In the genomic region with DNA sequence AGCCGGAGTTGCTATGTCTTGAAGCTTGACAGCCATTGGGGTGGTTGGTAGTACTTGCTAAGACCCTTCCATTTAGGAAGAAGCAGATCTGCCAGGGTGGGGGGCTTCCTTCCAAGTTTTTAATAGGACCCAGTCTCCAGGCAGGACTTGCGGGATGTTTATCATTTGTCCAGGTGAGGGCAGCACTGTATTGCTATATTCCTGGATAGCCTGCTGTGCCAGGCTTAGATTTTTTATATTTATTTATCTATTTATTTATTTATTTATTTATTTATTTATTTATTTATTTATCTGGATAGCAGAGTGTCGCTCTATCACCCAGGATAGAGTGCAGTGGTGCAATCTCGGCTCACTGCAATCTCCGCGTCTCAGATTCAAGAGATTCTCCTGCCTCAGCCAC, we compare ENCODE assay signal across 13 cellular contexts.
A peak's percentile ranks its signal among the peaks of the same experiment; 100 is the strongest.
DNase-seq lines count a peak whose midpoint lies in the region; ATAC-seq lines count a peak whose summit lies in the region.
"Had no signal": no experiment of that assay in that cellular context is flagged by ENCODE, and none has a peak within 500 bp of the region (broad histone marks: within the 10 kb centered on the region; RNA-seq: fewer than 3 reads in every experiment).

No MANE protein-coding gene starts in this region.

- H3K27ac ChIP-seq in aorta (ENCODE audit: low read depth in 1 of 2, low read length in 2 of 2), result no peak overlapping the region
- H3K27ac ChIP-seq: tibial artery had no signal

- DNase-seq in DMS153 treated with DMSO at 0.1 percent for 48 hours (lab: John Stamatoyannopoulos, UW; ENCODE audit: unreplicated experiment) (peak; percentile 5), DMS153 (lab: John Stamatoyannopoulos, UW) (no peak), Kasumi-1 (lab: John Stamatoyannopoulos, UW) (peak; percentile 1 to 12), amniotic epithelial cell (ENCODE audit: low read depth) (peak; percentile 0), lung microvascular endothelial cell (ENCODE audit: low read depth in 2 of 2) (peak; percentile 23 to 58), SHP77 (lab: John Stamatoyannopoulos, UW) (no peak), aorta (no peak)
- DNase-seq: activated T-cell treated with anti-CD3 and anti-CD28 coated beads, Interleukin-2, amount 50 U/mL, for 4 hours; effector CD4-positive, alpha-beta T cell; occipital lobe; T-helper 17 cell; tibial artery had no signal

- ATAC-seq in HG03097 (IDR thresholded peaks at IDR 0.05; ENCODE audit: low FRiP score, unreplicated experiment) (no peak), aorta (ENCODE audit: low FRiP score) (no peak)
- ATAC-seq: activated T-cell treated with anti-CD3 and anti-CD28 coated beads, Interleukin-2, amount 50 U/mL, for 4 hours; T-helper 17 cell had no signal

- WGBS in aorta, 2 donors, result 73 to 92% methylated on average over 6 of the region's 6 CpGs

- H3K36me3 ChIP-seq in aorta (ENCODE audit: control insufficient read depth in 1 of 2, insufficient read depth in 2 of 2, low read length in 1 of 2), result no peaks in the 10 kb centered on the region
- H3K36me3 ChIP-seq: tibial artery had no signal

- H3K4me3 ChIP-seq in aorta (ENCODE audit: low read length in 2 of 2), result no peak overlapping the region
- H3K4me3 ChIP-seq: tibial artery had no signal

- no peaks in the 10 kb centered on the region for H3K4me1 ChIP-seq in aorta (ENCODE audit: control insufficient read depth in 1 of 2, insufficient read depth in 2 of 2, low read length in 2 of 2)
- H3K4me1 ChIP-seq: tibial artery had no signal

- H3K27me3 ChIP-seq in aorta (ENCODE audit: control insufficient read depth in 1 of 2, insufficient read depth in 2 of 2, low read length in 1 of 2), result no peaks in the 10 kb centered on the region
- H3K27me3 ChIP-seq: tibial artery had no signal

- intact Hi-C loops in aorta (cut with DNase I), result no loop called here

- no peaks in the 10 kb centered on the region for H3K9me3 ChIP-seq in aorta (ENCODE audit: control insufficient read depth, low read length)
- H3K9me3 ChIP-seq: tibial artery had no signal

Comparison
In these comparisons a context has a peak if more than half of its experiments do, and no peak if none do; other contexts are left out.
1. DNase-seq: peak in DMS153 treated with DMSO at 0.1 percent for 48 hours (single experiment), Kasumi-1 (2 of 2), amniotic epithelial cell (single experiment) and lung microvascular endothelial cell (2 of 2); none in DMS153 (single experiment), SHP77 (0 of 2) and aorta (0 of 2).